1 cellular context compared by ENCODE assay signal in the genomic region with DNA sequence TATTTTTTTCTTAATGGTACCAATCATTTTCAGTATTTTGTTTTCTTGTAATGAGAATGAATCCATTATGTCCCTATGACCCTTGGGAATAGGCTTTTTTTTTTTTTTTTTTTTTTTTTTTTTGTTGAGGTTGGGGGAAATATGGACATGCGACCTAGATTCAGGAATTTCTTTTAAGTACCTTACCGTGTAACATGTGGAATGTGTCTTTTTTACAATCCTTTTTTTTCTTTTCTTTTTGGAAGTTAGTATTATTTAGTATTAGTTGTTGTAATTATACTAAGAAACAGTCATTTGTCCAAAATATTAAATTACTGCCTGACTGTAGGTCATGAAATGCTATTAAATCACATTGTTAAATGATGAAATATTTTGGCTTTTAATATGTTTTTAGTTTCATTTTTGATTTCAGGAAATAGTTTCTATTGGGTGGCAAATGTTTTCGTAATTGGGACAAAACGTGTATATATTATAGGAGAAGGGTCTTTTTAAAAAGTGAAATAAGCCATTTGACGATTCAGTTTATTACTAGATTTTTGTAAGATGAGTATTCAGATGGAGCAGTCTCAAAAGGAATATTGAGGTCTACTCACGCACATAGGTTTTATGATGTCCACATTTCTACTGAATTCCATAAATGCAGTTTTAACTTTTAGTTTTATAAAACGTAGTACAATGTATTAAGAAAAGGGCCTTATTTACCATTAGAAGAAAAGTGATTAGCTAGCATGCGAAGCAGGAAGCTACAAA.
TF ChIP-seq lines count a peak whose summit lies in the region.

No MANE protein-coding gene starts in this region.

TF ChIP-seq in GM12878, 131 proteins besides CTCF, POLR2A, EP300 and RAD21 (continued from another document):
- TF ChIP-seq, protein P1, sequence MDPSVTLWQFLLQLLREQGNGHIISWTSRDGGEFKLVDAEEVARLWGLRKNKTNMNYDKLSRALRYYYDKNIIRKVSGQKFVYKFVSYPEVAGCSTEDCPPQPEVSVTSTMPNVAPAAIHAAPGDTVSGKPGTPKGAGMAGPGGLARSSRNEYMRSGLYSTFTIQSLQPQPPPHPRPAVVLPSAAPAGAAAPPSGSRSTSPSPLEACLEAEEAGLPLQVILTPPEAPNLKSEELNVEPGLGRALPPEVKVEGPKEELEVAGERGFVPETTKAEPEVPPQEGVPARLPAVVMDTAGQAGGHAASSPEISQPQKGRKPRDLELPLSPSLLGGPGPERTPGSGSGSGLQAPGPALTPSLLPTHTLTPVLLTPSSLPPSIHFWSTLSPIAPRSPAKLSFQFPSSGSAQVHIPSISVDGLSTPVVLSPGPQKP (IDR thresholded peaks at IDR 0.05; ENCODE audit: low read depth, low read length), result no peak
- TF ChIP-seq MXI1 (IDR thresholded peaks at IDR 0.05; ENCODE audit: low read depth, low read length), result peak; percentile 51; the same call in 1 of the 2 replicates
- TF ChIP-seq TARDBP (IDR thresholded peaks at IDR 0.05; ENCODE audit: borderline replicate concordance), result no peak
- no peak for TF ChIP-seq KDM1A (IDR thresholded peaks at IDR 0.05; ENCODE audit: borderline replicate concordance)
- no peak for TF ChIP-seq GATAD2B (conservative IDR thresholded peaks at IDR 0.05; ENCODE audit: low read depth)
- no peak for TF ChIP-seq SUPT20H (IDR thresholded peaks at IDR 0.05; ENCODE audit: borderline replicate concordance, control insufficient read depth, low read depth, low read length)
- TF ChIP-seq MYB (IDR thresholded peaks at IDR 0.05; ENCODE audit: borderline replicate concordance, low read depth, low read length), result no peak
- TF ChIP-seq, protein P2, sequence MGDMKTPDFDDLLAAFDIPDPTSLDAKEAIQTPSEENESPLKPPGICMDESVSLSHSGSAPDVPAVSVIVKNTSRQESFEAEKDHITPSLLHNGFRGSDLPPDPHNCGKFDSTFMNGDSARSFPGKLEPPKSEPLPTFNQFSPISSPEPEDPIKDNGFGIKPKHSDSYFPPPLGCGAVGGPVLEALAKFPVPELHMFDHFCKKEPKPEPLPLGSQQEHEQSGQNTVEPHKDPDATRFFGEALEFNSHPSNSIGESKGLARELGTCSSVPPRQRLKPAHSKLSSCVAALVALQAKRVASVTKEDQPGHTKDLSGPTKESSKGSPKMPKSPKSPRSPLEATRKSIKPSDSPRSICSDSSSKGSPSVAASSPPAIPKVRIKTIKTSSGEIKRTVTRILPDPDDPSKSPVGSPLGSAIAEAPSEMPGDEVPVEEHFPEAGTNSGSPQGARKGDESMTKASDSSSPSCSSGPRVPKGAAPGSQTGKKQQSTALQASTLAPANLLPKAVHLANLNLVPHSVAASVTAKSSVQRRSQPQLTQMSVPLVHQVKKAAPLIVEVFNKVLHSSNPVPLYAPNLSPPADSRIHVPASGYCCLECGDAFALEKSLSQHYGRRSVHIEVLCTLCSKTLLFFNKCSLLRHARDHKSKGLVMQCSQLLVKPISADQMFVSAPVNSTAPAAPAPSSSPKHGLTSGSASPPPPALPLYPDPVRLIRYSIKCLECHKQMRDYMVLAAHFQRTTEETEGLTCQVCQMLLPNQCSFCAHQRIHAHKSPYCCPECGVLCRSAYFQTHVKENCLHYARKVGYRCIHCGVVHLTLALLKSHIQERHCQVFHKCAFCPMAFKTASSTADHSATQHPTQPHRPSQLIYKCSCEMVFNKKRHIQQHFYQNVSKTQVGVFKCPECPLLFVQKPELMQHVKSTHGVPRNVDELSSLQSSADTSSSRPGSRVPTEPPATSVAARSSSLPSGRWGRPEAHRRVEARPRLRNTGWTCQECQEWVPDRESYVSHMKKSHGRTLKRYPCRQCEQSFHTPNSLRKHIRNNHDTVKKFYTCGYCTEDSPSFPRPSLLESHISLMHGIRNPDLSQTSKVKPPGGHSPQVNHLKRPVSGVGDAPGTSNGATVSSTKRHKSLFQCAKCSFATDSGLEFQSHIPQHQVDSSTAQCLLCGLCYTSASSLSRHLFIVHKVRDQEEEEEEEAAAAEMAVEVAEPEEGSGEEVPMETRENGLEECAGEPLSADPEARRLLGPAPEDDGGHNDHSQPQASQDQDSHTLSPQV (IDR thresholded peaks at IDR 0.05), result no peak
- TF ChIP-seq YBX1 (IDR thresholded peaks at IDR 0.05), result no peak
- no peak for TF ChIP-seq SPI1 (IDR thresholded peaks at IDR 0.05; ENCODE audit: borderline replicate concordance, insufficient read depth, low read depth, low read length)
- TF ChIP-seq ASH2L (IDR thresholded peaks at IDR 0.05; ENCODE audit: borderline replicate concordance, low read depth), result 0 out of 2 replicates have a peak, but pooled peaks have one; percentile 24
